19 cellular contexts compared by ENCODE assay signal in genomic region chr17:76611747-76612143, GRCh38. TPM values are rescaled to one million over a fixed set of nuclear protein-coding genes. Genes with fewer than 3 reads are reported as not detected.
A peak's percentile ranks its signal among the peaks of the same experiment; 100 is the strongest.
DNase-seq lines count a peak whose midpoint lies in the region; ATAC-seq, FAIRE-seq and TF ChIP-seq lines count a peak whose summit lies in the region.
"Had no signal": no experiment of that assay in that cellular context is flagged by ENCODE, and none has a peak within 500 bp of the region (broad histone marks: within the 10 kb centered on the region; RNA-seq: fewer than 3 reads in every experiment).

No MANE protein-coding gene starts in this region.

- in situ Hi-C loops in GM23248 (cut with MboI) = no loop called here

- H4K5ac ChIP-seq in H1 (ENCODE audit: insufficient read length, low read depth, low read length) = no peak overlapping the region

- no peak overlapping the region for H2AK5ac ChIP-seq in H1 (ENCODE audit: low read depth, low read length)

- H3K79me2 ChIP-seq in H1 (ENCODE audit: control insufficient read depth in 1 of 2, insufficient read depth in 2 of 2, low read length in 2 of 2) (no peaks in the 10 kb centered on the region), GM23248 (ENCODE audit: insufficient read depth) (no peaks in the 10 kb centered on the region)

- no peak overlapping the region for H3K56ac ChIP-seq in H1 (replicated peaks; ENCODE audit: insufficient read length, low read depth, low read length)

- H3K4ac ChIP-seq in H1 (replicated peaks; ENCODE audit: insufficient read length, low read depth, low read length) = peak overlapping the region; percentile 85

- H3K4me1 ChIP-seq in H1 (replicated peaks in 1 of 4; ENCODE audit: control insufficient read depth in 3 of 4, insufficient read depth in 4 of 4, low read length in 3 of 4) (peaks cover 0 to 4% (median 1%) of the 10 kb centered on the region in 4 experiments; a peak in 3 of 7 replicates), GM23248 (ENCODE audit: insufficient read depth) (no peaks in the 10 kb centered on the region)

- TF ChIP-seq CTCF in H1 (IDR thresholded peaks at IDR 0.05; ENCODE audit: control extremely low read depth in 1 of 3, insufficient read depth in 1 of 3, low read depth in 1 of 3, low read length in 3 of 3) = no peak

- H3K9me3 ChIP-seq in H1 (ENCODE audit: insufficient read depth in 2 of 2, low read depth in 1 of 2, low read length in 1 of 2) (peaks cover 11 to 17% of the 10 kb centered on the region in 2 experiments), GM23248 (ENCODE audit: low read depth) (no peaks in the 10 kb centered on the region)

- H2BK15ac ChIP-seq in H1 (ENCODE audit: low read length) = no peak overlapping the region

- no peak for TF ChIP-seq EP300 in H1 (IDR thresholded peaks at IDR 0.05; ENCODE audit: borderline replicate concordance in 1 of 2, low read depth in 2 of 2, low read length in 2 of 2)

- no peak overlapping the region for H2BK120ac ChIP-seq in H1 (replicated peaks; ENCODE audit: low read depth, low read length)

- no peaks in the 10 kb centered on the region for H3K23me2 ChIP-seq in H1 (ENCODE audit: low read depth, low read length)

- H2AFZ ChIP-seq in H1 (ENCODE audit: low read length) (no peak overlapping the region), GM23248 (no peak overlapping the region)
- H2AFZ ChIP-seq: GM23338 had no signal

- H2BK5ac ChIP-seq in H1 (ENCODE audit: low read depth, low read length) = 0 out of 2 replicates have a peak overlapping the region, but pooled peaks have one; percentile 48

- H3K23ac ChIP-seq in H1 (ENCODE audit: insufficient read length) = no peak overlapping the region

- no peaks in the 10 kb centered on the region for H4K20me1 ChIP-seq in H1 (replicated peaks in 1 of 2; ENCODE audit: control insufficient read depth in 1 of 2, insufficient read depth in 2 of 2, low read length in 2 of 2)
- no peaks in the 10 kb centered on the region for H4K20me1 ChIP-seq in GM23248 (ENCODE audit: insufficient read depth)

- H4K91ac ChIP-seq in H1 (replicated peaks; ENCODE audit: insufficient read length, low read length) = peak overlapping the region; percentile 30

- H2BK20ac ChIP-seq in H1 (ENCODE audit: low read length) = no peak overlapping the region

- no peak overlapping the region; the same call in 1 of the 2 replicates for H4K8ac ChIP-seq in H1 (ENCODE audit: extremely low read depth, insufficient read depth, low read length)

- no peak overlapping the region for H3K4me2 ChIP-seq in H1 (ENCODE audit: insufficient read depth in 1 of 2, low read depth in 2 of 2, low read length in 2 of 2)
- H3K4me2 ChIP-seq in GM23248 (ENCODE audit: unreplicated experiment) = no peak overlapping the region
- H3K4me2 ChIP-seq: GM23338 had no signal

- H3K9me2 ChIP-seq in GM23248 (ENCODE audit: insufficient read depth) = no peaks in the 10 kb centered on the region

- FAIRE-seq in H1 (lab: Jason Lieb, UNC) = no peak

- no peak overlapping the region for H2BK12ac ChIP-seq in H1 (ENCODE audit: low read depth, low read length)

- H3K27me3 ChIP-seq in H1 (replicated peaks in 1 of 4; ENCODE audit: control insufficient read depth in 3 of 4, extremely low read depth in 1 of 4, insufficient read depth in 3 of 4, low read length in 3 of 4) (no peaks in the 10 kb centered on the region), GM23248 (replicated peaks; ENCODE audit: insufficient read depth) (no peaks in the 10 kb centered on the region)

- no peaks in the 10 kb centered on the region for H3K79me1 ChIP-seq in H1 (ENCODE audit: low read depth, low read length)

- POLR2A ChIA-PET in H1 (lab: Charles Lee; ENCODE audit: partially characterized antibody) = interaction anchor here (1.2 to 1.4 kb wide), 2 partner anchors 10 to 52 kb away, joined by 3 to 5 read pairs; no protein-coding TSS in a partner anchor

- DNase-seq in NCI-H2227 (lab: John Stamatoyannopoulos, UW; ENCODE audit: unreplicated experiment) = peak; percentile 40
- no peak for DNase-seq in NCI-H2227 treated with DMSO at 0.1 percent for 48 hours (lab: John Stamatoyannopoulos, UW)
- DNase-seq in H1 (ENCODE audit: low read depth in 1 of 2, low spot score in 2 of 2) = no peak
- DNase-seq in left colon = no peak
- no peak for DNase-seq in iPS-NIHi7 (ENCODE audit: extremely low spot score)
- no peak for DNase-seq in stimulated activated CD8-positive, alpha-beta memory T cell treated with anti-CD3 and anti-CD28 coated beads, Interleukin-4, amount 100 ng/mL, for 48 hours
- DNase-seq in GM23248 = no peak
- no peak for DNase-seq in NCI-H2081 treated with DMSO at 0.1 percent for 48 hours (lab: John Stamatoyannopoulos, UW)
- DNase-seq: Calu3; CD8-positive, alpha-beta memory T cell; DMS 273 treated with DMSO at 0.1 percent for 48 hours; H9 had no signal

- no peak overlapping the region for H3K18ac ChIP-seq in H1 (ENCODE audit: extremely low read depth, low read length)

- no peak for TF ChIP-seq RAD21 in H1 (IDR thresholded peaks at IDR 0.05 in 1 of 2, conservative IDR thresholded peaks at IDR 0.05 in 1 of 2; ENCODE audit: low read depth in 2 of 2, low read length in 2 of 2)

- CTCF ChIA-PET in H1 (lab: Charles Lee; ENCODE audit: partially characterized antibody) = interaction anchor here (0.8 to 5.1 kb wide), 8 partner anchors 11 to 89 kb away, joined by 3 to 35 read pairs (median 10); no protein-coding TSS in a partner anchor

- intact Hi-C loops in left colon (cut with DNase I, micrococcal nuclease) = no loop called here

- H3F3A ChIP-seq in GM23248 (ENCODE audit: insufficient read depth) = no peaks in the 10 kb centered on the region

- TF ChIP-seq POLR2A in H1 (IDR thresholded peaks at IDR 0.05; ENCODE audit: control extremely low read depth in 1 of 2, low read depth in 2 of 2, low read length in 2 of 2) = no peak

- H3K36me3 ChIP-seq in H1 (ENCODE audit: control insufficient read depth in 2 of 4, insufficient read depth in 4 of 4, low read length in 3 of 4) (no peaks in the 10 kb centered on the region; a peak in 1 of 8 replicates), GM23248 (ENCODE audit: low read depth) (no peaks in the 10 kb centered on the region)

- H3K9ac ChIP-seq in H1 (replicated peaks in 1 of 4; ENCODE audit: extremely low read depth in 1 of 4, low read depth in 3 of 4, low read length in 3 of 4) (no peak overlapping the region), GM23248 (no peak overlapping the region)

- no peak overlapping the region for H3K14ac ChIP-seq in H1 (ENCODE audit: insufficient read length)

- H3K4me3 ChIP-seq in H1 (ENCODE audit: extremely low read depth in 1 of 4, insufficient read depth in 2 of 4, low read depth in 3 of 4, low read length in 4 of 4) = no peak overlapping the region
- no peak overlapping the region for H3K4me3 ChIP-seq in GM23248
- H3K4me3 ChIP-seq: GM23338 had no signal

- H3K27ac ChIP-seq in H1 (ENCODE audit: low read depth, low read length) = no peak overlapping the region; the same call in 1 of the 2 replicates
- H3K27ac ChIP-seq in GM23248 = no peak overlapping the region
- H3K27ac ChIP-seq: 22Rv1 had no signal

- ATAC-seq in left colon = peak; percentile 22
- ATAC-seq: GM23338 had no signal

- WGBS in H1 (ENCODE audit: extremely low coverage in 1 of 2, insufficient coverage in 1 of 2, insufficient read length in 1 of 2, insufficient replicate concordance in 2 of 2, low coverage in 1 of 2, low lambda C conversion rate in 2 of 2, missing lambda C conversion rate in 1 of 2), 2 experiments = 88% methylated on average over 4 of the region's 4 CpGs; no CpG with 5 or more reads in 1 of the 2 experiments
- 65 to 69% methylated on average over 4 of the region's 4 CpGs for WGBS in GM23248 (ENCODE audit: low coverage in 1 of 2, low lambda C conversion rate in 2 of 2, missing lambda C conversion rate in 2 of 2), 2 experiments

TF ChIP-seq in H1, 55 proteins besides CTCF, POLR2A, EP300 and RAD21 (continues in another document):
- TF ChIP-seq RBBP5 (IDR thresholded peaks at IDR 0.05; ENCODE audit: borderline replicate concordance, low read depth, low read length) (no peak), ATF3 (IDR thresholded peaks at IDR 0.05; ENCODE audit: insufficient read depth, low read depth, low read length) (no peak), GABPA (IDR thresholded peaks at IDR 0.05; ENCODE audit: borderline replicate concordance, insufficient read depth, low read length) (no peak), SRF (IDR thresholded peaks at IDR 0.05; ENCODE audit: low read depth, low read length) (no peak), CEBPB (IDR thresholded peaks at IDR 0.05; ENCODE audit: low read depth, low read length) (no peak), YY1 (IDR thresholded peaks at IDR 0.05; ENCODE audit: low read depth, low read length) (no peak), SUZ12 (IDR thresholded peaks at IDR 0.05; ENCODE audit: low read length) (no peak)

RNA-seq across cellular contexts. Expression of gene ST6GALNAC2, which starts 26.1 kb away (rescaled TPM):
- not detected in 2 replicates for total RNA-seq in H1 (2021; fragmentation: NEBNext Ultra II Directional; extraction: Animal tissue kit (Norgen Biotek cat#: 25700))
- polyA plus RNA-seq in H1 (2011; rRNA removed) = 0.09 TPM in 1 of 2 replicates, not detected in the other
- polyA plus RNA-seq in H1 (2011; cell fraction: cytosol; rRNA removed) = not detected
- polyA plus RNA-seq in H1 (2011; cell fraction: nucleus; rRNA removed) = not detected
- not detected in 4 replicates for polyA plus RNA-seq in H1 (2012, experiment 1 of 2)
- polyA plus RNA-seq in H1 (2012, experiment 2 of 2) = not detected
- polyA plus RNA-seq in H1 (2013, experiment 1 of 2) = not detected
- not detected for polyA plus RNA-seq in H1 (2013, experiment 2 of 2)
- polyA minus RNA-seq in H1 (2011; rRNA and poly(A)+ RNA removed) = not detected in 2 replicates
- polyA minus RNA-seq in H1 (2011; cell fraction: cytosol; rRNA and poly(A)+ RNA removed) = not detected
- not detected for polyA minus RNA-seq in H1 (2011; cell fraction: nucleus; rRNA and poly(A)+ RNA removed)
- 1 to 10 TPM; 3.9 to 4.5 TPM for total RNA-seq in left colon
- total RNA-seq in GM23248 (2014; rRNA removed; shearing (Covaris generic)) = 0.65 and 1.4 TPM in 2 replicates
- polyA plus RNA-seq in GM23248 (2016; fragmentation: Nextera tagmentation; extraction: Ambion mirVana) = 0.96 and 1.0 TPM in 2 replicates
- total RNA-seq: A673, HT1080 had no signal
- polyA plus RNA-seq: GM23338 had no signal

RNA-seq across cellular contexts. Expression of gene ST6GALNAC1, which starts 31.8 kb away (rescaled TPM):
- not detected in 2 replicates for total RNA-seq in H1 (2021; fragmentation: NEBNext Ultra II Directional; extraction: Animal tissue kit (Norgen Biotek cat#: 25700))
- polyA plus RNA-seq in H1 (2011; rRNA removed) = not detected in 2 replicates
- polyA plus RNA-seq in H1 (2011; cell fraction: cytosol; rRNA removed) = not detected
- polyA plus RNA-seq in H1 (2011; cell fraction: nucleus; rRNA removed) = not detected
- polyA plus RNA-seq in H1 (2012, experiment 1 of 2) = not detected in 4 replicates
- not detected for polyA plus RNA-seq in H1 (2012, experiment 2 of 2)
- polyA plus RNA-seq in H1 (2013, experiment 1 of 2) = not detected
- polyA plus RNA-seq in H1 (2013, experiment 2 of 2) = not detected
- not detected in 2 replicates for polyA minus RNA-seq in H1 (2011; rRNA and poly(A)+ RNA removed)
- polyA minus RNA-seq in H1 (2011; cell fraction: cytosol; rRNA and poly(A)+ RNA removed) = not detected
- not detected for polyA minus RNA-seq in H1 (2011; cell fraction: nucleus; rRNA and poly(A)+ RNA removed)
- 100 to 1,000 TPM; 322 to 434 TPM for total RNA-seq in left colon
- not detected in 2 replicates for total RNA-seq in GM23248 (2014; rRNA removed; shearing (Covaris generic))
- polyA plus RNA-seq in GM23248 (2016; fragmentation: Nextera tagmentation; extraction: Ambion mirVana) = not detected in 2 replicates
- total RNA-seq: A673, Daoy, GM23338, H9, HT1080 had no signal
- polyA plus RNA-seq: BJ, CD14-positive monocyte, GM23338 had no signal

Comparison
In these comparisons a context has a peak if more than half of its experiments do, and no peak if none do; other contexts are left out.
1. RNA of gene ST6GALNAC1, which starts 31.8 kb away (total RNA-seq): 322 to 434 TPM in left colon; not detected in H1 and not detected in GM23248; every median in the first group is over 100 times any median in the second.